ENCODE assay signal across 12 cellular contexts in genomic region chr5:33994845-33995244, GRCh38. TPM values are rescaled to one million over a fixed set of nuclear protein-coding genes. Genes with fewer than 3 reads are reported as not detected.
DNase-seq lines count a peak whose midpoint lies in the region; ATAC-seq and TF ChIP-seq lines count a peak whose summit lies in the region.
"Had no signal": no experiment of that assay in that cellular context is flagged by ENCODE, and none has a peak within 500 bp of the region (broad histone marks: within the 10 kb centered on the region; RNA-seq: fewer than 3 reads in every experiment).

No MANE protein-coding gene starts in this region.

- peaks cover 16% of the 10 kb centered on the region for H3K4me1 ChIP-seq in adipocyte (ENCODE audit: control insufficient read depth, insufficient read depth, low read length)

- no peak for ATAC-seq in GM18870 (IDR thresholded peaks at IDR 0.05; ENCODE audit: unreplicated experiment)

- no peaks in the 10 kb centered on the region for H3K36me3 ChIP-seq in adipocyte (ENCODE audit: control insufficient read depth, insufficient read depth, low read length, severe bottlenecking)

- no peak overlapping the region for H3K9ac ChIP-seq in adipocyte (ENCODE audit: low read length)

- DNase-seq in GM10266 (ENCODE audit: extremely low spot score) (no peak), HT1080 (ENCODE audit: low read depth) (peak; percentile 28), adipocyte (ENCODE audit: low read depth) (peak; percentile 60), kidney tubule cell (ENCODE audit: low spot score) (peak; percentile 42), cerebellar nuclear complex (lab: John Stamatoyannopoulos, UW) (no peak), SW480 (ENCODE audit: low spot score) (no peak), NCI-H345 (lab: John Stamatoyannopoulos, UW) (no peak)
- DNase-seq: activated effector memory CD4-positive, alpha-beta T cell treated with Interleukin-2 at 50 U/mL for 16 hours; left cardiac atrium; NCI-H526 treated with DMSO at 0.1 percent for 48 hours had no signal

- H3K9me3 ChIP-seq in adipocyte (ENCODE audit: control insufficient read depth, low read length), result no peaks in the 10 kb centered on the region

- no peaks in the 10 kb centered on the region for H3K27me3 ChIP-seq in adipocyte (replicated peaks; ENCODE audit: control insufficient read depth, insufficient read depth, low read length)

- H3K4me3 ChIP-seq in adipocyte (ENCODE audit: low read length), result no peak overlapping the region

- peak; percentile 3 for TF ChIP-seq CTCF in GM10266 (IDR thresholded peaks at IDR 0.05; ENCODE audit: control insufficient read depth, insufficient read depth, low read depth, missing control alignments)

RNA-seq across cellular contexts. Expression of gene SLC45A2, which starts 10.4 kb away (rescaled TPM):
- total RNA-seq in HT1080 (2014; rRNA removed; shearing (Covaris generic)), result not detected in 2 replicates
- polyA plus RNA-seq in HT1080 (2015; cell fraction: cytosol; rRNA removed), result not detected in 2 replicates
- not detected in 2 replicates for polyA plus RNA-seq in HT1080 (2015; cell fraction: nucleus; rRNA removed)

RNA-seq across cellular contexts. Expression of gene AMACR, which starts 13.0 kb away (rescaled TPM):
- 10.6 and 12.8 TPM in 2 replicates for total RNA-seq in HT1080 (2014; rRNA removed; shearing (Covaris generic))
- 10.9 and 11.1 TPM in 2 replicates for polyA plus RNA-seq in HT1080 (2015; cell fraction: cytosol; rRNA removed)
- 8.2 and 10.5 TPM in 2 replicates for polyA plus RNA-seq in HT1080 (2015; cell fraction: nucleus; rRNA removed)

RNA-seq across cellular contexts. Expression of gene C1QTNF3, which starts 48.2 kb away (rescaled TPM):
- 0.21 TPM in 1 of 2 replicates, not detected in the other for total RNA-seq in HT1080 (2014; rRNA removed; shearing (Covaris generic))
- 0.17 and 0.29 TPM in 2 replicates for polyA plus RNA-seq in HT1080 (2015; cell fraction: cytosol; rRNA removed)
- 1.7 and 2.5 TPM in 2 replicates for polyA plus RNA-seq in HT1080 (2015; cell fraction: nucleus; rRNA removed)

RNA-seq across cellular contexts. Expression of gene RXFP3, which starts 58.7 kb away (rescaled TPM):
- 0.07 and 0.13 TPM in 2 replicates for total RNA-seq in HT1080 (2014; rRNA removed; shearing (Covaris generic))
- 0.06 TPM in 1 of 2 replicates, not detected in the other for polyA plus RNA-seq in HT1080 (2015; cell fraction: cytosol; rRNA removed)
- 0.19 and 0.42 TPM in 2 replicates for polyA plus RNA-seq in HT1080 (2015; cell fraction: nucleus; rRNA removed)
- total RNA-seq: left cardiac atrium, pulmonary artery endothelial cell had no signal

Comparison
In these comparisons a context has a peak if more than half of its experiments do, and no peak if none do; other contexts are left out.
1. DNase-seq: peak in HT1080 (single experiment), adipocyte (single experiment) and kidney tubule cell (single experiment); none in GM10266 (single experiment), cerebellar nuclear complex (0 of 2), SW480 (single experiment) and NCI-H345 (single experiment).